ENCODE assay signal across 20 cellular contexts in the genomic region with DNA sequence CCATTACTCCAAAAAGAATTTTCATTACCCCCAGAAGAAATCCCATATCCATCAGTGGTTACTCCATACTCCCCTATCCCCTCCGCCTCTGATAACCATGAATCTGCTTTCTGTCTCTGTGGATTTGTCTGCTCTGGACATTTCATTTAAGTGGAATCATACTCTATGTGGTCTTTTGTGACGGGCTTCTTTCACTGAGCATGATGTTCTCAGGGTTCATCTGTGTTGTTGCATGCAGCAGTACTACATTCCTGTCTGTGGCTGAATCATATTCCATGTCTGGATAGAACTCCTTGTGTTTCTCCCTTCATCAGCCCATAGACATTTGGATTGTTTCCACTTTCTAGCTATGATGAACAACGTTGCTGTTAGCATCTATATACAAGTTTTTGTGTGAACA. TPM values are rescaled to one million over a fixed set of nuclear protein-coding genes. Genes with fewer than 3 reads are reported as not detected.
"Had no signal": no experiment of that assay in that cellular context is flagged by ENCODE, and none has a peak within 500 bp of the region (broad histone marks: within the 10 kb centered on the region; RNA-seq: fewer than 3 reads in every experiment).

No MANE protein-coding gene starts in this region.

- H3K4me1 ChIP-seq: heart right ventricle, lower lobe of right lung, right lobe of liver, testis had no signal

- H3K27ac ChIP-seq: cardiac muscle cell, heart right ventricle, lower lobe of right lung, right lobe of liver, testis had no signal

- H3K4me2 ChIP-seq: smooth muscle cell had no signal

- DNase-seq: activated CD4-positive, alpha-beta T cell treated with anti-CD3 and anti-CD28 coated beads for 1 hour; activated T-cell treated with anti-CD3 and anti-CD28 coated beads, Interleukin-2, amount 50 U/mL, for 24 hours; amygdala; heart right ventricle; islet precursor cell; lower lobe of right lung; mesendoderm; mucosa of descending colon; naive B cell; occipital lobe; posterior cingulate gyrus; right lobe of liver; stimulated activated CD4-positive, alpha-beta T cell treated with anti-CD3 and anti-CD28 coated beads, Interleukin-2, amount 100 ng/mL, for 48 hours; stimulated activated naive CD4-positive, alpha-beta T cell; T-helper 9 cell; testis had no signal

- H3K4me3 ChIP-seq: cardiac muscle cell, heart right ventricle, lower lobe of right lung, mucosa of descending colon, right lobe of liver, smooth muscle cell, testis had no signal

- H3K9me3 ChIP-seq: lower lobe of right lung, mucosa of descending colon, right lobe of liver, testis had no signal

- H3K36me3 ChIP-seq: cardiac muscle cell, heart right ventricle, lower lobe of right lung, right lobe of liver had no signal

- H3K27me3 ChIP-seq: cardiac muscle cell, heart right ventricle, right lobe of liver, testis had no signal

- ATAC-seq: activated T-helper 17 cell treated with anti-CD3 and anti-CD28 coated beads, Interleukin-2, amount 50 U/mL, for 72 hours; heart right ventricle; lower lobe of right lung; mucosa of descending colon; right lobe of liver had no signal

RNA-seq across cellular contexts. Expression of a gene that starts 59.5 kb away (rescaled TPM):
- total RNA-seq: activated T-helper 17 cell treated with anti-CD3 and anti-CD28 coated beads, Interleukin-2, amount 50 U/mL, for 72 hours; occipital lobe had no signal
- polyA plus RNA-seq: neural cell had no signal
